ENCODE assay signal across 30 cellular contexts in the genomic region with DNA sequence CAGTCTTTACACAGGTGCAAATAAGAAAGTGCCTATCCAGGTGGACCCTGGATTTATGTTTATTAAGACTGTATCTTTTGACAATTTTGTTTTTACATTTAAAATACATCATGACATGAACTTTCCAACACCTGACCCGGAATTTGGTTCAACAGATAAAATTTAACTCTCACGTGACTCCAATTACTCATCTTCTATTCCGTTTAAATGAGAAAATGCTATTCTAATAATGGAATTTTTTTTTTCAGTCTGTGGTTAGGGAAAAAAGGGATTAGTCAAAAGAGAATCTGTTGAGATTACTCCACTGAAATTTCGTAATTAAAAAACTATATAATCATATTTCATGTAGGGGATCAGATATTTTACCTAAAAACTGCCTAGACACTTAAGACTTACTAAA. TPM values are rescaled to one million over a fixed set of nuclear protein-coding genes. Genes with fewer than 3 reads are reported as not detected.
DNase-seq lines count a peak whose midpoint lies in the region; ATAC-seq and TF ChIP-seq lines count a peak whose summit lies in the region.
"Had no signal": no experiment of that assay in that cellular context is flagged by ENCODE, and none has a peak within 500 bp of the region (broad histone marks: within the 10 kb centered on the region; RNA-seq: fewer than 3 reads in every experiment).

No MANE protein-coding gene starts in this region.

- peaks cover 17% of the 10 kb centered on the region for H3K36me3 Mint-ChIP-seq in stimulated activated naive CD8-positive, alpha-beta T cell treated with anti-CD3 and anti-CD28 coated beads, Interleukin-15, Interleukin-2, amounts not matched to agents 100 ng/mL and 50 ng/mL, for 24 hours (ENCODE audit: low read depth)

- POLR2A ChIA-PET in Panc1 (lab: Charles Lee): interaction anchor here (0.5 kb wide), 1 partner anchor 56 kb away, joined by 4 read pairs; no protein-coding TSS in a partner anchor

- peaks cover 96% of the 10 kb centered on the region for H3K4me1 Mint-ChIP-seq in stimulated activated naive CD8-positive, alpha-beta T cell treated with anti-CD3 and anti-CD28 coated beads, Interleukin-15, Interleukin-2, amounts not matched to agents 100 ng/mL and 50 ng/mL, for 24 hours (ENCODE audit: low read depth)
- peaks cover 92% of the 10 kb centered on the region for H3K4me1 Mint-ChIP-seq in stimulated activated naive CD8-positive, alpha-beta T cell treated with anti-CD3 and anti-CD28 coated beads, Interleukin-15, amount 100 ng/mL, for 72 hours

- no peak for ATAC-seq in stimulated activated naive CD8-positive, alpha-beta T cell treated with anti-CD3 and anti-CD28 coated beads, Interleukin-15, amount 100 ng/mL, for 72 hours
- ATAC-seq in Panc1 (no peak), foreskin keratinocyte (no peak), HG03469 (IDR thresholded peaks at IDR 0.05; ENCODE audit: unreplicated experiment) (no peak)
- ATAC-seq: A549; activated CD4-positive, CD25-positive, alpha-beta regulatory T cell treated with anti-CD3 and anti-CD28 coated beads, Interleukin-2, amount 50 U/mL, for 24 hours; left colon; psoas muscle had no signal

- H3K4me1 ChIP-seq in Panc1 (ENCODE audit: control insufficient read depth, insufficient read depth, low read length) (peaks cover 86% of the 10 kb centered on the region), foreskin keratinocyte (peaks cover 36% of the 10 kb centered on the region)

- H3K27ac Mint-ChIP-seq in stimulated activated naive CD8-positive, alpha-beta T cell treated with anti-CD3 and anti-CD28 coated beads, Interleukin-15, Interleukin-2, amounts not matched to agents 100 ng/mL and 50 ng/mL, for 24 hours: peak overlapping the region; percentile 9
- no peak overlapping the region for H3K27ac Mint-ChIP-seq in stimulated activated naive CD8-positive, alpha-beta T cell treated with anti-CD3 and anti-CD28 coated beads, Interleukin-15, amount 100 ng/mL, for 72 hours
- H3K27ac Mint-ChIP-seq: activated naive CD4-positive, alpha-beta T cell treated with anti-CD3 and anti-CD28 coated beads for 36 hours; B cell had no signal

- H3K4me3 ChIP-seq in Panc1 (ENCODE audit: low read depth in 2 of 2, low read length in 2 of 2): peak overlapping the region; percentile 0 to 15; a peak in 2 of 4 replicates
- H3K4me3 ChIP-seq: A549, psoas muscle, sigmoid colon, SJSA1, thoracic aorta, uterus had no signal

- no peak overlapping the region for H3K4me3 Mint-ChIP-seq in stimulated activated naive CD8-positive, alpha-beta T cell treated with anti-CD3 and anti-CD28 coated beads, Interleukin-15, Interleukin-2, amounts not matched to agents 100 ng/mL and 50 ng/mL, for 24 hours
- peak overlapping the region in 1 of 2 donors; percentile 8 for H3K4me3 Mint-ChIP-seq in stimulated activated naive CD8-positive, alpha-beta T cell treated with anti-CD3 and anti-CD28 coated beads, Interleukin-15, amount 100 ng/mL, for 72 hours
- H3K4me3 Mint-ChIP-seq: activated naive CD4-positive, alpha-beta T cell treated with anti-CD3 and anti-CD28 coated beads for 36 hours had no signal

- no peaks in the 10 kb centered on the region for H3K27me3 ChIP-seq in Panc1 (ENCODE audit: control insufficient read depth, insufficient read depth, low read length)
- no peaks in the 10 kb centered on the region for H3K27me3 ChIP-seq in foreskin keratinocyte
- H3K27me3 ChIP-seq: neutrophil, sigmoid colon, SJSA1, uterus had no signal

- H3K27ac ChIP-seq in Panc1 (ENCODE audit: low read length): peak overlapping the region; percentile 100
- peak overlapping the region; percentile 60 for H3K27ac ChIP-seq in foreskin keratinocyte
- H3K27ac ChIP-seq: A549, psoas muscle, SJSA1, thoracic aorta had no signal

- no peaks in the 10 kb centered on the region for H3K9me3 ChIP-seq in Panc1 (ENCODE audit: control insufficient read depth, insufficient read depth, low read depth, low read length)
- H3K9me3 ChIP-seq: A549, neutrophil, psoas muscle, sigmoid colon, SJSA1, thoracic aorta, uterus had no signal

- CTCF ChIA-PET in Panc1 (lab: Charles Lee): no interaction called here

- H3K27me3 Mint-ChIP-seq in stimulated activated naive CD8-positive, alpha-beta T cell treated with anti-CD3 and anti-CD28 coated beads, Interleukin-15, Interleukin-2, amounts not matched to agents 100 ng/mL and 50 ng/mL, for 24 hours: no peaks in the 10 kb centered on the region
- peaks cover 9% of the 10 kb centered on the region for H3K27me3 Mint-ChIP-seq in stimulated activated naive CD8-positive, alpha-beta T cell treated with anti-CD3 and anti-CD28 coated beads, Interleukin-15, amount 100 ng/mL, for 72 hours
- H3K27me3 Mint-ChIP-seq: B cell, naive B cell had no signal

- BruUV-seq in Panc1 (replicated peaks; lab: Mats Ljungman, UMichigan): no TSS peak

- in situ Hi-C loops in Panc1 (cut with HindIII; ENCODE audit: low pct_unique_long_range_greater_than_20kb, low sequenced_read_pairs): no loop called here

- TF ChIP-seq CTCF in Panc1 (IDR thresholded peaks at IDR 0.05): no peak
- no peak for TF ChIP-seq CTCF in foreskin keratinocyte (conservative IDR thresholded peaks at IDR 0.05)

- no peak for DNase-seq in stimulated activated naive CD8-positive, alpha-beta T cell treated with anti-CD3 and anti-CD28 coated beads, Interleukin-15, amount 100 ng/mL, for 72 hours
- no peak for DNase-seq in Panc1 (ENCODE audit: low read depth, low spot score)
- no peak for DNase-seq in foreskin keratinocyte
- DNase-seq in KG1 (lab: John Stamatoyannopoulos, UW): no peak
- no peak for DNase-seq in HT-29 (ENCODE audit: low spot score)
- DNase-seq in head of caudate nucleus: no peak
- DNase-seq: activated CD4-positive, alpha-beta T cell treated with anti-CD3 and anti-CD28 coated beads, Interleukin-2, amount 50 U/mL, for 48 hours; activated naive CD4-positive, alpha-beta T cell treated with anti-CD3 and anti-CD28 coated beads for 36 hours; COR-L47; DMS79; effector CD8-positive, alpha-beta T cell; foreskin fibroblast; naive B cell; NCI-H1105 treated with DMSO at 0.1 percent for 48 hours; NCI-H2029; NCI-H526; psoas muscle; sigmoid colon; stimulated activated CD4-positive, alpha-beta T cell treated with anti-CD3 and anti-CD28 coated beads, Interleukin-15, amount 100 ng/mL, for 24 hours; stimulated activated naive CD4-positive, alpha-beta T cell; uterus had no signal

- no peaks in the 10 kb centered on the region for H3K9me3 Mint-ChIP-seq in stimulated activated naive CD8-positive, alpha-beta T cell treated with anti-CD3 and anti-CD28 coated beads, Interleukin-15, Interleukin-2, amounts not matched to agents 100 ng/mL and 50 ng/mL, for 24 hours
- peaks cover 5 to 7% of the 10 kb centered on the region in 2 donors for H3K9me3 Mint-ChIP-seq in stimulated activated naive CD8-positive, alpha-beta T cell treated with anti-CD3 and anti-CD28 coated beads, Interleukin-15, amount 100 ng/mL, for 72 hours
- H3K9me3 Mint-ChIP-seq: naive B cell had no signal

- H3K36me3 ChIP-seq in Panc1 (ENCODE audit: control insufficient read depth, insufficient read depth, low read length): no peaks in the 10 kb centered on the region
- H3K36me3 ChIP-seq: neutrophil, sigmoid colon, SJSA1, thoracic aorta, uterus had no signal

- intact Hi-C loops in Panc1 (cut with micrococcal nuclease; ENCODE audit: unreplicated experiment): no loop called here
- intact Hi-C loops in head of caudate nucleus (cut with DNase I): no loop called here

RNA-seq across cellular contexts. Expression of gene VPS37B, which starts 11.1 kb away (rescaled TPM):
- total RNA-seq in Panc1 (2021; ENCODE audit: unreplicated experiment) (76.7 TPM), foreskin keratinocyte (49.3 and 59.0 TPM in 2 replicates)
- polyA plus RNA-seq in Panc1 (2012; ENCODE audit: insufficient read length): 70.8 TPM
- 47.0 and 56.0 TPM in 2 replicates for polyA plus RNA-seq in foreskin keratinocyte
- total RNA-seq in HT-29 (2014; rRNA removed; shearing (Covaris generic)): 103 and 111 TPM in 2 replicates

RNA-seq across cellular contexts. Expression of gene HIP1R, which starts 49.6 kb away (rescaled TPM):
- total RNA-seq in Panc1 (2021; ENCODE audit: unreplicated experiment): 36.7 TPM
- 32.8 TPM for polyA plus RNA-seq in Panc1 (2012; ENCODE audit: insufficient read length)
- 35.0 and 35.9 TPM in 2 replicates for total RNA-seq in foreskin keratinocyte
- polyA plus RNA-seq in foreskin keratinocyte: 19.7 and 20.6 TPM in 2 replicates
- total RNA-seq in HT-29 (2014; rRNA removed; shearing (Covaris generic)): 109 and 131 TPM in 2 replicates
